8 cellular contexts compared by ENCODE assay signal in genomic region chr19:48397636-48398328, GRCh38. TPM values are rescaled to one million over a fixed set of nuclear protein-coding genes. Genes with fewer than 3 reads are reported as not detected.
DNase-seq lines count a peak whose midpoint lies in the region; ATAC-seq and TF ChIP-seq lines count a peak whose summit lies in the region.

No MANE protein-coding gene starts in this region.

- H3K4ac ChIP-seq in neuronal stem cell (ENCODE audit: low read length), result no peak overlapping the region

- H2BK15ac ChIP-seq in neuronal stem cell (ENCODE audit: low read length), result peak overlapping the region; percentile 93

- DNase-seq in Caco-2, result no peak
- DNase-seq in coronary artery (ENCODE audit: low spot score), result no peak
- no peak for DNase-seq in neuronal stem cell (ENCODE audit: low spot score)
- DNase-seq in DMS 273 (lab: John Stamatoyannopoulos, UW; ENCODE audit: unreplicated experiment), result no peak
- DNase-seq in HK-2 (ENCODE audit: unreplicated experiment), result no peak

- H4K91ac ChIP-seq in neuronal stem cell (ENCODE audit: low read depth, low read length, poor library complexity), result no peak overlapping the region

- peak overlapping the region; percentile 60 for H3K23ac ChIP-seq in neuronal stem cell (ENCODE audit: low read depth, low read length, poor library complexity)

- CTCF ChIA-PET in Caco-2 (lab: Charles Lee), result interaction anchor here (0.8 to 1.4 kb wide), 2 partner anchors 96 to 187 kb away, joined by 3 to 5 read pairs; no protein-coding TSS in a partner anchor

- no peaks in the 10 kb centered on the region for H3K27me3 ChIP-seq in Caco-2 (replicated peaks; ENCODE audit: control insufficient read depth, insufficient read depth, low read length)
- H3K27me3 ChIP-seq in neuronal stem cell (ENCODE audit: control insufficient read depth in 3 of 3, insufficient read depth in 3 of 3, low read depth in 1 of 3, low read length in 3 of 3), result peaks cover 22 to 56% (median 46%) of the 10 kb centered on the region in 3 experiments

- peak overlapping the region; percentile 41 for H2AFZ ChIP-seq in neuronal stem cell (ENCODE audit: low read length)

- POLR2A ChIA-PET in Caco-2 (lab: Charles Lee), result interaction anchor here (0.6 kb wide), 1 partner anchor 156 kb away, joined by 6 read pairs; no protein-coding TSS in a partner anchor

- H3K9me3 ChIP-seq in Caco-2, result no peaks in the 10 kb centered on the region
- no peaks in the 10 kb centered on the region for H3K9me3 ChIP-seq in KOPT-K1 (ENCODE audit: insufficient read depth, low read length, poor library complexity, severe bottlenecking)
- H3K9me3 ChIP-seq in neuronal stem cell (replicated peaks in 1 of 2; ENCODE audit: control insufficient read depth in 2 of 2, insufficient read depth in 1 of 2, low read depth in 1 of 2, low read length in 2 of 2), result no peaks in the 10 kb centered on the region

- H3K4me1 ChIP-seq in Caco-2 (peaks cover 43% of the 10 kb centered on the region), neuronal stem cell (ENCODE audit: control insufficient read depth in 2 of 2, insufficient read depth in 1 of 2, low read depth in 1 of 2, low read length in 2 of 2) (peaks cover 30 to 35% of the 10 kb centered on the region in 2 donors)

- H3K36me3 Mint-ChIP-seq in Caco-2 (ENCODE audit: insufficient read depth, unreplicated experiment), result peaks cover 30% of the 10 kb centered on the region

- TF ChIP-seq CTCF in Caco-2 (IDR thresholded peaks at IDR 0.05; ENCODE audit: insufficient read depth in 1 of 2, low read depth in 1 of 2, low read length in 1 of 2, severe bottlenecking in 1 of 2, unreplicated experiment in 1 of 2), result no peak
- no peak for TF ChIP-seq CTCF in coronary artery (IDR thresholded peaks at IDR 0.05)

- no CpG with 5 or more reads among the region's 24 CpGs for WGBS in neuronal stem cell (ENCODE audit: extremely low coverage in 2 of 2, insufficient read length in 2 of 2, insufficient replicate concordance in 1 of 2), 2 donors

- H4K8ac ChIP-seq in neuronal stem cell (ENCODE audit: low read depth, low read length), result no peak overlapping the region

- peak overlapping the region; percentile 83 for H3K4me3 Mint-ChIP-seq in Caco-2 (ENCODE audit: unreplicated experiment)

- H3K36me3 ChIP-seq in Caco-2 (ENCODE audit: control insufficient read depth, insufficient read depth, low read length) (no peaks in the 10 kb centered on the region), KOPT-K1 (ENCODE audit: insufficient read depth, low read length) (no peaks in the 10 kb centered on the region), neuronal stem cell (replicated peaks in 1 of 2; ENCODE audit: control insufficient read depth in 2 of 2, insufficient read depth in 2 of 2, low read length in 2 of 2) (no peaks in the 10 kb centered on the region)

- H3K4me3 ChIP-seq in Caco-2 (ENCODE audit: low read depth, low read length) (peak overlapping the region; percentile 51), coronary artery (peak overlapping the region; percentile 63), neuronal stem cell (ENCODE audit: low read length in 2 of 2) (peak overlapping the region in 1 of 2 donors; percentile 81)

- ATAC-seq in GM18511 (IDR thresholded peaks at IDR 0.05; ENCODE audit: unreplicated experiment) (no peak), HG03159 (IDR thresholded peaks at IDR 0.05; ENCODE audit: unreplicated experiment) (no peak)

- peak overlapping the region; percentile 67 for H3K27ac Mint-ChIP-seq in Caco-2 (ENCODE audit: unreplicated experiment)

- H3K14ac ChIP-seq in neuronal stem cell (ENCODE audit: low read length), result peak overlapping the region; percentile 0

- no peaks in the 10 kb centered on the region for H3K79me1 ChIP-seq in neuronal stem cell (ENCODE audit: low read depth, low read length)

- intact Hi-C loops in Caco-2 (cut with micrococcal nuclease; ENCODE audit: unreplicated experiment), result loop anchor here (2.0 kb wide), 2 partner anchors 17 to 33 kb away; partner anchors contain the start of gene SYNGR4

- H2BK120ac ChIP-seq in neuronal stem cell (ENCODE audit: low read depth, low read length), result no peak overlapping the region

- peaks cover 10% of the 10 kb centered on the region for H3K9me3 Mint-ChIP-seq in Caco-2 (ENCODE audit: unreplicated experiment)

- no peak overlapping the region for H2BK5ac ChIP-seq in neuronal stem cell (ENCODE audit: low read length)

- peak overlapping the region; percentile 23 for H2AK5ac ChIP-seq in neuronal stem cell (ENCODE audit: low read depth, low read length)

- H3K27me3 Mint-ChIP-seq in Caco-2 (ENCODE audit: insufficient read depth, unreplicated experiment), result no peaks in the 10 kb centered on the region

- H3K4me2 ChIP-seq in neuronal stem cell (ENCODE audit: insufficient read depth, low read length, poor library complexity, severe bottlenecking), result peak overlapping the region; percentile 79

- H3K27ac ChIP-seq in KOPT-K1 (ENCODE audit: low read depth, low read length, poor library complexity, severe bottlenecking) (peak overlapping the region; percentile 15), coronary artery (peak overlapping the region in 1 of 2 donors; percentile 62), neuronal stem cell (replicated peaks; ENCODE audit: low read length) (no peak overlapping the region)

- no peak overlapping the region for H2BK12ac ChIP-seq in neuronal stem cell (ENCODE audit: low read length)

- H3K18ac ChIP-seq in neuronal stem cell (ENCODE audit: low read length), result peak overlapping the region; percentile 98

- no TSS peak for BruUV-seq in Caco-2 (replicated peaks; lab: Mats Ljungman, UMichigan)

- peaks cover 53% of the 10 kb centered on the region for H3K4me1 Mint-ChIP-seq in Caco-2 (ENCODE audit: low read depth, unreplicated experiment)

- H3K9ac ChIP-seq in neuronal stem cell (ENCODE audit: low read depth, low read length, poor library complexity), result peak overlapping the region; percentile 87

RNA-seq across cellular contexts. Expression of gene GRIN2D, which starts 4.3 kb away (rescaled TPM):
- total RNA-seq in Caco-2 (2022), result 6.5 and 7.3 TPM in 2 replicates
- polyA plus RNA-seq in neuronal stem cell (2013, experiment 1 of 2), result 0.74 TPM
- 0.72 TPM for polyA plus RNA-seq in neuronal stem cell (2013, experiment 2 of 2)

RNA-seq across cellular contexts. Expression of gene KDELR1, which starts 6.4 kb away (rescaled TPM):
- total RNA-seq in Caco-2 (2022), result 375 and 381 TPM in 2 replicates
- polyA plus RNA-seq in neuronal stem cell (2013, experiment 1 of 2), result 361 TPM
- 364 TPM for polyA plus RNA-seq in neuronal stem cell (2013, experiment 2 of 2)

RNA-seq across cellular contexts. Expression of gene SYNGR4, which starts 33.6 kb away (rescaled TPM):
- 0.32 TPM in 1 of 2 replicates, not detected in the other for total RNA-seq in Caco-2 (2022)
- 0.13 TPM for polyA plus RNA-seq in neuronal stem cell (2013, experiment 1 of 2)
- 0.12 TPM for polyA plus RNA-seq in neuronal stem cell (2013, experiment 2 of 2)

RNA-seq across cellular contexts. Expression of gene TMEM143, which starts 34.0 kb away (rescaled TPM):
- total RNA-seq in Caco-2 (2022), result 20.4 and 24.4 TPM in 2 replicates
- polyA plus RNA-seq in neuronal stem cell (2013, experiment 1 of 2), result 8.5 TPM
- 8.9 TPM for polyA plus RNA-seq in neuronal stem cell (2013, experiment 2 of 2)

RNA-seq across cellular contexts. Expression of gene GRWD1, which starts 48.0 kb away (rescaled TPM):
- total RNA-seq in Caco-2 (2022), result 77.3 and 77.4 TPM in 2 replicates
- 11.2 TPM for polyA plus RNA-seq in neuronal stem cell (2013, experiment 1 of 2)
- polyA plus RNA-seq in neuronal stem cell (2013, experiment 2 of 2), result 11.1 TPM
